In the genomic region with DNA sequence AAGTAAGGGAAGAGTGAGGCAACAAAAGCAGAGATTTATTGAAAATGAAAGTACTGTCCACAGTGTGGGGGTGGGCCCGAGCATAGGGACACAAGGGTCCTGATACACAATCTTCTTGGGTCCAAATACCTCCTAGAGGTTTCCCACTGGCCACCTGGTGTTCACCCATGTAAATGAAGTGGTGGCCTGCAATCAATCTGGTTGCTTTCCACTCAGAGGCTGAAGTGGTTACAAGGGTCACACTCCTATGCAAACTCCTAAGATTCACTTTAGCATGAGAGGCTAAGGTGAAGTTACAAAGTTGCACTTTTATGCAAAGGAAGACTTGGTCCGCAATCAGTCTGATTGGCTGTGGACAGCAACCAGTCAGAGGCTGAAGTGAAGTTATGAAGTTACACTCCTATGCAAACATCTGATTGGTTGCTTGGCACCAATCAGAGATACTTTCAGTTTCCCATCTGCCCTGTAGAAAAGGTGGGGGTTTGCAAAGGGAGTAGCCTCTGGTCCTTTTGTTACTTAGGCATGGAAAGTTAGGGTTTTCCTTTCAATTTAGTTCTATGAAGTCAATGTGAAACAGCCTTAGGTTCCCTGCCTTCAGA, we compare ENCODE assay signal across 20 cellular contexts. TPM values are rescaled to one million over a fixed set of nuclear protein-coding genes. Genes with fewer than 3 reads are reported as not detected.
A peak's percentile ranks its signal among the peaks of the same experiment; 100 is the strongest.
DNase-seq lines count a peak whose midpoint lies in the region; ATAC-seq and TF ChIP-seq lines count a peak whose summit lies in the region.
"Had no signal": no experiment of that assay in that cellular context is flagged by ENCODE, and none has a peak within 500 bp of the region (broad histone marks: within the 10 kb centered on the region; RNA-seq: fewer than 3 reads in every experiment).

No MANE protein-coding gene starts in this region.

- H3K4me2 ChIP-seq in Loucy (ENCODE audit: low read depth, low read length, poor library complexity, severe bottlenecking) = no peak overlapping the region

- H2AFZ ChIP-seq in Loucy (ENCODE audit: low read length) = peak overlapping the region; percentile 25

- H3K27me3 ChIP-seq in Loucy (ENCODE audit: insufficient read depth, low read length, poor library complexity, severe bottlenecking) (no peaks in the 10 kb centered on the region), left lung (no peaks in the 10 kb centered on the region)
- no peaks in the 10 kb centered on the region for H3K27me3 ChIP-seq in effector memory CD4-positive, alpha-beta T cell (replicated peaks; ENCODE audit: control insufficient read depth, insufficient read depth, low read length, poor library complexity, severe bottlenecking)

- peak overlapping the region; percentile 2 to 20 for H3K27ac ChIP-seq in left lung
- no peak overlapping the region for H3K27ac ChIP-seq in effector memory CD4-positive, alpha-beta T cell (ENCODE audit: insufficient read depth, low read length, poor library complexity, severe bottlenecking)
- H3K27ac ChIP-seq: HL-60 had no signal

- H3K4me1 ChIP-seq in Loucy (ENCODE audit: insufficient read depth, low read length, poor library complexity, severe bottlenecking) (no peaks in the 10 kb centered on the region), left lung (peaks cover 0 to 33% of the 10 kb centered on the region in 2 donors)
- H3K4me1 ChIP-seq in effector memory CD4-positive, alpha-beta T cell (ENCODE audit: control insufficient read depth, insufficient read depth, low read length, poor library complexity, severe bottlenecking) = no peaks in the 10 kb centered on the region

- DNase-seq in left lung (no peak), immature natural killer cell (no peak), GM19238 (ENCODE audit: insufficient read length, low spot score) (no peak)
- DNase-seq in effector memory CD4-positive, alpha-beta T cell = no peak
- DNase-seq in activated T-cell treated with anti-CD3 and anti-CD28 coated beads, Interleukin-2, amount 50 U/mL, for 1 hour = no peak
- DNase-seq: activated B cell treated with CpG ODN at 0.5 μM for 24 hours; activated T-cell treated with anti-CD3 and anti-CD28 coated beads, Interleukin-2, amount 50 U/mL, for 24 hours; AML-193; amygdala; dermis blood vessel endothelial cell; DMS 273 treated with DMSO at 0.1 percent for 48 hours; NCI-H2081 treated with DMSO at 0.1 percent for 48 hours; retina; stimulated activated naive CD8-positive, alpha-beta T cell treated with anti-CD3 and anti-CD28 coated beads, Interleukin-15, Interleukin-2, amounts not matched to agents 100 U/mL and 50 U/mL, for 24 hours had no signal

- peaks cover 0 to 9% (median 3%) of the 10 kb centered on the region in 3 donors for H3K36me3 Mint-ChIP-seq in immature natural killer cell

- peaks cover 0 to 2% of the 10 kb centered on the region in 2 donors for H3K4me1 Mint-ChIP-seq in immature natural killer cell
- H3K4me1 Mint-ChIP-seq: activated B cell treated with CpG ODN at 0.5 μM for 24 hours had no signal

- no peaks in the 10 kb centered on the region for H3K9me3 Mint-ChIP-seq in immature natural killer cell
- H3K9me3 Mint-ChIP-seq: activated T-cell treated with anti-CD3 and anti-CD28 coated beads, Interleukin-2, amount 50 U/mL, for 24 hours had no signal

- TF ChIP-seq CTCF in Loucy (conservative IDR thresholded peaks at IDR 0.05; ENCODE audit: low read length) = no peak
- no peak for TF ChIP-seq CTCF in left lung (IDR thresholded peaks at IDR 0.05)

- no peaks in the 10 kb centered on the region for H3K36me3 ChIP-seq in Loucy (ENCODE audit: insufficient read depth, low read length)
- H3K36me3 ChIP-seq in left lung = no peaks in the 10 kb centered on the region
- H3K36me3 ChIP-seq in effector memory CD4-positive, alpha-beta T cell (ENCODE audit: control insufficient read depth, insufficient read depth, low read length) = no peaks in the 10 kb centered on the region

- no peak overlapping the region for H3K4me3 Mint-ChIP-seq in immature natural killer cell
- H3K4me3 Mint-ChIP-seq: activated B cell treated with CpG ODN at 0.5 μM for 24 hours; activated T-cell treated with anti-CD3 and anti-CD28 coated beads, Interleukin-2, amount 50 U/mL, for 24 hours had no signal

- no peaks in the 10 kb centered on the region for H4K20me1 ChIP-seq in Loucy (ENCODE audit: insufficient read depth, low read length, poor library complexity, severe bottlenecking)

- H3K79me2 ChIP-seq in Loucy (ENCODE audit: insufficient read depth, low read length) = no peaks in the 10 kb centered on the region

- no peaks in the 10 kb centered on the region for H3K9me3 ChIP-seq in Loucy (ENCODE audit: insufficient read depth, low read depth, low read length)
- H3K9me3 ChIP-seq in left lung = no peaks in the 10 kb centered on the region
- no peaks in the 10 kb centered on the region for H3K9me3 ChIP-seq in effector memory CD4-positive, alpha-beta T cell (ENCODE audit: control insufficient read depth, low read length)

- H3K4me3 ChIP-seq in Loucy (ENCODE audit: low read length, poor library complexity, severe bottlenecking) (no peak overlapping the region), left lung (no peak overlapping the region)
- no peak overlapping the region for H3K4me3 ChIP-seq in effector memory CD4-positive, alpha-beta T cell (ENCODE audit: insufficient read depth, low read depth, low read length, poor library complexity, severe bottlenecking)

- H3K9me2 ChIP-seq in Loucy (replicated peaks; ENCODE audit: low read depth, low read length) = no peaks in the 10 kb centered on the region

- H3K27ac Mint-ChIP-seq in immature natural killer cell = no peak overlapping the region
- H3K27ac Mint-ChIP-seq: activated B cell treated with CpG ODN at 0.5 μM for 24 hours; activated T-cell treated with anti-CD3 and anti-CD28 coated beads, Interleukin-2, amount 50 U/mL, for 24 hours had no signal

- no peaks in the 10 kb centered on the region for H3F3A ChIP-seq in Loucy (ENCODE audit: low read depth)

- ATAC-seq in GM18867 (IDR thresholded peaks at IDR 0.05; ENCODE audit: unreplicated experiment) (peak; percentile 62), GM21619 (IDR thresholded peaks at IDR 0.05; ENCODE audit: unreplicated experiment) (peak; percentile 61), left lung (no peak)
- ATAC-seq: stimulated activated naive CD8-positive, alpha-beta T cell treated with anti-CD3 and anti-CD28 coated beads, Interleukin-15, Interleukin-2, amounts not matched to agents 100 U/mL and 50 U/mL, for 24 hours had no signal

- no peak overlapping the region for H3K9ac ChIP-seq in Loucy (ENCODE audit: low read depth, low read length, poor library complexity, severe bottlenecking)

- intact Hi-C loops in left lung (cut with DNase I) = no loop called here

- H3K27me3 Mint-ChIP-seq in immature natural killer cell (ENCODE audit: low read depth in 3 of 3) = no peaks in the 10 kb centered on the region
- H3K27me3 Mint-ChIP-seq: activated B cell treated with CpG ODN at 0.5 μM for 24 hours; activated T-cell treated with anti-CD3 and anti-CD28 coated beads, Interleukin-2, amount 50 U/mL, for 24 hours had no signal

RNA-seq across cellular contexts. Expression of gene MFSD1, which starts 26.0 kb away (rescaled TPM):
- total RNA-seq in left lung = 100 to 1,000 TPM in 1 of 2 donors, 10 to 100 TPM in 1; 86.4 to 134 TPM
- polyA plus RNA-seq in immature natural killer cell = 100 to 1,000 TPM in 1 of 3 donors, 10 to 100 TPM in 2; 55.4 to 139 (median 61.8) TPM

RNA-seq across cellular contexts. Expression of gene RARRES1, which starts 43.6 kb away (rescaled TPM):
- total RNA-seq in left lung = 100 to 1,000 TPM in 1 of 2 donors, 10 to 100 TPM in 1; 52.4 to 131 TPM
- polyA plus RNA-seq in immature natural killer cell = not detected
- total RNA-seq: activated B cell treated with CpG ODN at 0.5 μM for 24 hours, MCF 10A, myocyte had no signal
